21 cellular contexts compared by ENCODE assay signal in the genomic region with DNA sequence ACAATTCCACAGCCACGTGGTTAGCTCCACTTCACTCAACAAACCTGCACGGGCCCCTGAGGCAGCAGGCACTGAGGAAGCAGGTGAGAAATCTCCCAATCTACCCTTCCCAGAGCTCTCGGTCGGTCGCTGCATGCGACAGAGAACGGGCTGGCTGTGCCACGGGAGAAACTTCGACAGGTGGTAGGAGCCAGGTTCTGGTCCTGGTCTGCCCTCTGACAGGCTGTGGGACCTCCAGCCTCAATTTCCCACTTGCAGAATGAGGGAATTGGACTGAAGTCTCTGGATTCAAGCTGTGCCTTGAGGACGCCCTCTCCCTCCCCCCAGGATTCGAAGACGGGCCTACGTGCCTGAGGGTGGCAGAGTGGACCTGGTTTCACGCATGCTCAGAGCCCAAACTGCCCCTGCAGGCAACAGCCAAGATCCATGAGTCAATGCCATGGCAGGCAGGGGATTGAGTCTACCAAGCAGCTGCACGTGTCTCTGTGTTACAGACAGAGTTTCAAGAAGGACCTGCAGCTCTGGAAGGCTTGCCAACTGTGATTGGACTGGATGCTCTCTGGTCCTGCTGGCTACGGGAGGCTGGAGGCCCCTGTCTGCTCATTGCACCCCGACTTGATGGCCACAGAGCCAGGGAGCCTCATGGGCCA.
DNase-seq lines count a peak whose midpoint lies in the region; ATAC-seq and TF ChIP-seq lines count a peak whose summit lies in the region.
"Had no signal": no experiment of that assay in that cellular context is flagged by ENCODE, and none has a peak within 500 bp of the region (broad histone marks: within the 10 kb centered on the region; RNA-seq: fewer than 3 reads in every experiment).

No MANE protein-coding gene starts in this region.

- no peak overlapping the region for H3K27ac Mint-ChIP-seq in endodermal cell

- peaks cover 49% of the 10 kb centered on the region for H3K4me1 ChIP-seq in BLaER1
- H3K4me1 ChIP-seq in endodermal cell (ENCODE audit: control insufficient read depth, insufficient read depth, low read length) = peaks cover 2% of the 10 kb centered on the region
- H3K4me1 ChIP-seq in trophoblast cell (ENCODE audit: control insufficient read depth in 1 of 2, insufficient read depth in 2 of 2, low read length in 2 of 2) = no peaks in the 10 kb centered on the region

- no peaks in the 10 kb centered on the region for H3K79me2 ChIP-seq in trophoblast cell (ENCODE audit: control insufficient read depth, insufficient read depth, low read length, poor library complexity)

- DNase-seq in H7 (peak; percentile 14), endodermal cell (peak; percentile 28), trophoblast cell (peak; percentile 61 to 62), RPMI8226 (no peak)
- DNase-seq in effector CD8-positive, alpha-beta T cell (lab: John Stamatoyannopoulos, UW) = no peak
- DNase-seq: CD4-positive, alpha-beta memory T cell; COR-L47; GF-D8; Kasumi-1; MG63; NCI-H1694; NCI-H2029 treated with DMSO at 0.1 percent for 48 hours; NCI-H2227 treated with DMSO at 0.1 percent for 48 hours; NCI-H526 treated with DMSO at 0.1 percent for 48 hours; SHP77 had no signal

- H3K36me3 Mint-ChIP-seq in endodermal cell (ENCODE audit: low read depth) = no peaks in the 10 kb centered on the region
- H3K36me3 Mint-ChIP-seq: CD4-positive, alpha-beta memory T cell had no signal

- H3K27me3 Mint-ChIP-seq in endodermal cell (ENCODE audit: insufficient read depth) = no peaks in the 10 kb centered on the region

- no peak overlapping the region for H3K14ac ChIP-seq in trophoblast cell (ENCODE audit: low read length)

- H3K36me3 ChIP-seq in BLaER1 = no peaks in the 10 kb centered on the region
- H3K36me3 ChIP-seq in H7 (replicated peaks; ENCODE audit: control insufficient read depth, insufficient read depth, low read length) = no peaks in the 10 kb centered on the region
- H3K36me3 ChIP-seq in endodermal cell (ENCODE audit: control insufficient read depth, insufficient read depth, low read length) = no peaks in the 10 kb centered on the region
- no peaks in the 10 kb centered on the region for H3K36me3 ChIP-seq in trophoblast cell (ENCODE audit: control insufficient read depth in 1 of 2, insufficient read depth in 2 of 2, low read length in 2 of 2)
- H3K36me3 ChIP-seq: BLaER1 treated with 17β-estradiol and CSF1 and Interleukin-3, amounts not matched to agents 10 nM and 100 nM; MG63 had no signal

- no peak overlapping the region for H4K12ac ChIP-seq in trophoblast cell (ENCODE audit: low read depth, low read length)

- H3K27ac ChIP-seq in BLaER1 (peak overlapping the region; percentile 22; the same call in 1 of the 2 replicates), endodermal cell (ENCODE audit: low read depth, low read length) (no peak overlapping the region), trophoblast cell (ENCODE audit: low read depth, low read length) (no peak overlapping the region)
- H3K27ac ChIP-seq: BLaER1 treated with 17β-estradiol and CSF1 and Interleukin-3, amounts not matched to agents 10 nM and 100 nM; RWPE1 had no signal

- H2BK12ac ChIP-seq in trophoblast cell (ENCODE audit: low read length) = no peak overlapping the region

- H3K4me3 Mint-ChIP-seq in endodermal cell = no peak overlapping the region
- H3K4me3 Mint-ChIP-seq: CD4-positive, alpha-beta memory T cell had no signal

- no peak overlapping the region; the same call in 1 of the 2 replicates for H3K9ac ChIP-seq in BLaER1
- H3K9ac ChIP-seq in endodermal cell (ENCODE audit: extremely low read depth, low read length, poor library complexity, severe bottlenecking) = no peak overlapping the region
- peak overlapping the region; percentile 3 for H3K9ac ChIP-seq in trophoblast cell (ENCODE audit: low read length)
- H3K9ac ChIP-seq: BLaER1 treated with 17β-estradiol and CSF1 and Interleukin-3, amounts not matched to agents 10 nM and 100 nM had no signal

- no peak overlapping the region for H3K4me2 ChIP-seq in BLaER1
- no peak overlapping the region for H3K4me2 ChIP-seq in trophoblast cell (ENCODE audit: low read length)
- H3K4me2 ChIP-seq: BLaER1 treated with 17β-estradiol and CSF1 and Interleukin-3, amounts not matched to agents 10 nM and 100 nM had no signal

- no peak overlapping the region for H3K4me3 ChIP-seq in BLaER1
- H3K4me3 ChIP-seq in H7 (ENCODE audit: insufficient read depth, low read depth, low read length) = no peak overlapping the region
- no peak overlapping the region for H3K4me3 ChIP-seq in endodermal cell (ENCODE audit: low read length)
- H3K4me3 ChIP-seq in trophoblast cell (ENCODE audit: low read depth, low read length) = no peak overlapping the region
- H3K4me3 ChIP-seq: BLaER1 treated with 17β-estradiol and CSF1 and Interleukin-3, amounts not matched to agents 10 nM and 100 nM; K562; MG63 had no signal

- TF ChIP-seq CTCF in endodermal cell (conservative IDR thresholded peaks at IDR 0.05) = no peak

- no peak overlapping the region for H2AFZ ChIP-seq in trophoblast cell (ENCODE audit: insufficient read depth, low read length, poor library complexity)

- H3K23ac ChIP-seq in trophoblast cell (ENCODE audit: low read length) = no peak overlapping the region

- no peak overlapping the region for H3K18ac ChIP-seq in trophoblast cell (ENCODE audit: low read length)

- no peak overlapping the region for H4K8ac ChIP-seq in trophoblast cell (ENCODE audit: low read depth, low read length)

- no peaks in the 10 kb centered on the region for H3K9me3 Mint-ChIP-seq in endodermal cell

- H3K9me3 ChIP-seq in BLaER1 (peaks cover 14% of the 10 kb centered on the region; the same call in 1 of the 2 replicates), endodermal cell (ENCODE audit: control insufficient read depth, low read length) (no peaks in the 10 kb centered on the region), trophoblast cell (ENCODE audit: insufficient read depth, low read depth, low read length) (peaks cover 3% of the 10 kb centered on the region)

- no peaks in the 10 kb centered on the region for H3K79me1 ChIP-seq in trophoblast cell (ENCODE audit: low read length)

- no peak overlapping the region for H3K4ac ChIP-seq in trophoblast cell (ENCODE audit: low read depth, low read length)

- H2BK5ac ChIP-seq in trophoblast cell (ENCODE audit: low read depth, low read length, poor library complexity) = no peak overlapping the region

- H2BK120ac ChIP-seq in trophoblast cell (ENCODE audit: insufficient read depth, low read length, poor library complexity) = no peak overlapping the region

- H2AK5ac ChIP-seq in trophoblast cell (ENCODE audit: low read length) = no peak overlapping the region

- no peak for ATAC-seq in GM18907 (IDR thresholded peaks at IDR 0.05; ENCODE audit: unreplicated experiment)
- no peak for ATAC-seq in HG03571 (IDR thresholded peaks at IDR 0.05; ENCODE audit: unreplicated experiment)

- H4K91ac ChIP-seq in trophoblast cell (ENCODE audit: low read depth, low read length) = no peak overlapping the region

- no peaks in the 10 kb centered on the region for H4K20me1 ChIP-seq in BLaER1
- H4K20me1 ChIP-seq: BLaER1 treated with 17β-estradiol and CSF1 and Interleukin-3, amounts not matched to agents 10 nM and 100 nM had no signal

- H3K27me3 ChIP-seq in BLaER1 (no peaks in the 10 kb centered on the region), H7 (ENCODE audit: control insufficient read depth, insufficient read depth, low read length) (no peaks in the 10 kb centered on the region), endodermal cell (ENCODE audit: control insufficient read depth, insufficient read depth, low read length, poor library complexity, severe bottlenecking) (no peaks in the 10 kb centered on the region), trophoblast cell (ENCODE audit: insufficient read depth, low read length) (no peaks in the 10 kb centered on the region)
- H3K27me3 ChIP-seq: BLaER1 treated with 17β-estradiol and CSF1 and Interleukin-3, amounts not matched to agents 10 nM and 100 nM; MG63 had no signal

- H3K4me1 Mint-ChIP-seq in endodermal cell = peaks cover 9% of the 10 kb centered on the region

- WGBS in endodermal cell (ENCODE audit: insufficient coverage in 1 of 2, insufficient read length in 1 of 2), 2 experiments = 88 to 91% methylated on average over 7 to 17 of the region's 17 CpGs
- WGBS in trophoblast cell (ENCODE audit: extremely low coverage, insufficient coverage, insufficient read length) = no CpG with 5 or more reads among the region's 17 CpGs

Comparison
In these comparisons a context has a peak if more than half of its experiments do, and no peak if none do; other contexts are left out.
1. DNase-seq: peak in H7 (single experiment), endodermal cell (single experiment) and trophoblast cell (2 of 2); none in RPMI8226 (single experiment) and effector CD8-positive, alpha-beta T cell (single experiment).